Comparison of ENCODE assay signal across 11 cellular contexts in the genomic region with DNA sequence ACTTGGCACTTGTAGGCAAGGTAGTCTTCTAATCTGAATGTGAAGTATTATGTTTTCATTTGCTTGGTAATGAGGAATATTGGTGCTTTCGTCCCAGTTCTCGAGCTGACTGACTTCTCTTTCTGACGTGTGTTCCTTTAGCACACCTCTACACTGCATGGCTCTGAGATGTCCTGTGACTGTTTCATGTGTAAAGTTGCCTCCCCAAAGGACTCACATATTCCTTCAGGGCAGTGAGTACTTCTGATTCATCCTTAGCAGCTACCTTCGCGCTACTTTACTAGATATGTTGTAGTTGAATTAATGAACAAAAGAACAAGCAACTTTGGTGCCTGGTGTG.
DNase-seq lines count a peak whose midpoint lies in the region; ATAC-seq and TF ChIP-seq lines count a peak whose summit lies in the region.
"Had no signal": no experiment of that assay in that cellular context is flagged by ENCODE, and none has a peak within 500 bp of the region (broad histone marks: within the 10 kb centered on the region; RNA-seq: fewer than 3 reads in every experiment).

No MANE protein-coding gene starts in this region.

- peaks cover 61% of the 10 kb centered on the region for H3K4me1 ChIP-seq in fibroblast of lung (ENCODE audit: control insufficient read depth, extremely low read depth, insufficient read depth, low read length)

- H3K4me2 ChIP-seq in fibroblast of lung (ENCODE audit: extremely low read depth, insufficient read depth, low read length), result peak overlapping the region; percentile 21
- H3K4me2 ChIP-seq: KMS-11 had no signal

- H3K4me3 ChIP-seq in fibroblast of lung (replicated peaks in 1 of 4; ENCODE audit: control extremely low read depth in 1 of 4, insufficient read depth in 1 of 4, low read depth in 3 of 4, low read length in 4 of 4), result no peak overlapping the region
- H3K4me3 ChIP-seq: body of pancreas had no signal

- peak overlapping the region; percentile 60 for H3K9ac ChIP-seq in fibroblast of lung (ENCODE audit: insufficient read depth, low read length)
- H3K9ac ChIP-seq: KMS-11 had no signal

- CTCF ChIA-PET in RWPE1 (lab: Yijun Ruan, JAX), result interaction anchor here (1.0 to 1.8 kb wide), 2 partner anchors 11 to 123 kb away, joined by 3 to 6 read pairs; no protein-coding TSS in a partner anchor

- H3K79me2 ChIP-seq in fibroblast of lung (ENCODE audit: control insufficient read depth, insufficient read depth, low read length), result peaks cover 44% of the 10 kb centered on the region

- H3K9me3 ChIP-seq in fibroblast of lung (ENCODE audit: control insufficient read depth, insufficient read depth, low read depth, low read length), result no peaks in the 10 kb centered on the region
- H3K9me3 ChIP-seq: body of pancreas had no signal

- peaks cover under 1% of the 10 kb centered on the region for H3K36me3 ChIP-seq in fibroblast of lung (ENCODE audit: control insufficient read depth, insufficient read depth, low read length)

- H3K27me3 ChIP-seq in fibroblast of lung (ENCODE audit: control insufficient read depth, insufficient read depth, low read length), result no peaks in the 10 kb centered on the region
- H3K27me3 ChIP-seq: body of pancreas had no signal

- H3K27ac ChIP-seq in RWPE1, result peak overlapping the region; percentile 97
- peak overlapping the region; percentile 100 for H3K27ac ChIP-seq in fibroblast of lung (ENCODE audit: insufficient read depth, low read length)
- H3K27ac ChIP-seq: KMS-11 had no signal

- POLR2A ChIA-PET in RWPE1 (lab: Yijun Ruan, JAX; ENCODE audit: low non-redundant PET), result no interaction called here

- no peaks in the 10 kb centered on the region for H4K20me1 ChIP-seq in fibroblast of lung (ENCODE audit: control insufficient read depth, extremely low read depth, insufficient read depth, low read length)

- H2AFZ ChIP-seq in fibroblast of lung (ENCODE audit: low read length), result no peak overlapping the region

- peak; percentile 6 for ATAC-seq in GM21786 (IDR thresholded peaks at IDR 0.05; ENCODE audit: unreplicated experiment)
- ATAC-seq in stimulated activated naive CD8-positive, alpha-beta T cell treated with anti-CD3 and anti-CD28 coated beads, Interleukin-15, Interleukin-2, amounts not matched to agents 100 U/mL and 50 U/mL, for 24 hours, result peak; percentile 38

- DNase-seq in RWPE1 (ENCODE audit: low spot score) (no peak), fibroblast of lung (ENCODE audit: low read depth in 2 of 2) (no peak), RKO (ENCODE audit: low spot score) (no peak), epidermal melanocyte (ENCODE audit: insufficient read length, low spot score) (no peak), GM20000 (ENCODE audit: low spot score) (no peak)
- DNase-seq in stimulated activated naive CD8-positive, alpha-beta T cell treated with anti-CD3 and anti-CD28 coated beads, Interleukin-15, Interleukin-2, amounts not matched to agents 100 U/mL and 50 U/mL, for 24 hours, result no peak
- DNase-seq: NCI-H2029 treated with DMSO at 0.1 percent for 48 hours; stimulated activated naive B cell treated with anti-CD40 and anti-IgM and Interleukin-4, amounts not matched to agents 10 μg/mL and 1 μg/mL and 100 μg/mL, for 72 hours had no signal

- TF ChIP-seq CTCF in RWPE1 (conservative IDR thresholded peaks at IDR 0.05; ENCODE audit: low read depth) (no peak), fibroblast of lung (conservative IDR thresholded peaks at IDR 0.05 in 1 of 2, IDR thresholded peaks at IDR 0.05 in 1 of 2; ENCODE audit: low read depth in 1 of 2, low read length in 2 of 2) (no peak), GM20000 (IDR thresholded peaks at IDR 0.05; ENCODE audit: extremely low read depth, missing control alignments) (no peak)
